ENCODE assay signal across 8 cellular contexts in genomic region chr14:99274346-99275221, GRCh38. TPM values are rescaled to one million over a fixed set of nuclear protein-coding genes. Genes with fewer than 3 reads are reported as not detected.
DNase-seq lines count a peak whose midpoint lies in the region; ATAC-seq, FAIRE-seq and TF ChIP-seq lines count a peak whose summit lies in the region.

No MANE protein-coding gene starts in this region.

- H3K4me3 ChIP-seq in NB4 (ENCODE audit: low read depth, low read length) (peak overlapping the region; percentile 21), bronchial epithelial cell (ENCODE audit: low read depth, low read length) (peak overlapping the region; percentile 72), small intestine (ENCODE audit: low read depth in 1 of 2, low read length in 2 of 2) (peak overlapping the region in 1 of 2 donors; percentile 95)

- H3K9me3 ChIP-seq in small intestine (ENCODE audit: control insufficient read depth, low read depth), result no peaks in the 10 kb centered on the region

- WGBS in small intestine, 3 donors, result 2 to 3% (median 3%) methylated on average over 30 to 69 of the region's 69 CpGs

- TF ChIP-seq CTCF in NB4 (IDR thresholded peaks at IDR 0.05; ENCODE audit: low read depth, low read length) (peak; percentile 10), bronchial epithelial cell (IDR thresholded peaks at IDR 0.05; ENCODE audit: insufficient read depth, low read length, severe bottlenecking) (peak; percentile 58)

- H3K27ac ChIP-seq in small intestine (ENCODE audit: low read depth in 1 of 2, low read length in 1 of 2), result peak overlapping the region; percentile 77 to 90

- H3K36me3 ChIP-seq in bronchial epithelial cell (ENCODE audit: control insufficient read depth, insufficient read depth, low read length) (no peaks in the 10 kb centered on the region), small intestine (ENCODE audit: control insufficient read depth in 2 of 2, insufficient read depth in 2 of 2, low read length in 2 of 2) (no peaks in the 10 kb centered on the region)

- ATAC-seq in Right ventricle myocardium superior (ENCODE audit: poor library complexity), result peak; percentile 76

- TF ChIP-seq POLR2A in NB4 (IDR thresholded peaks at IDR 0.05; ENCODE audit: extremely low read depth, insufficient read length), result no peak

- H3K4me1 ChIP-seq in small intestine (ENCODE audit: control insufficient read depth in 2 of 2, insufficient read depth in 1 of 2, low read depth in 1 of 2, low read length in 1 of 2), result peaks cover 0 to 3% of the 10 kb centered on the region in 2 donors

- H3K27me3 ChIP-seq in bronchial epithelial cell (ENCODE audit: control insufficient read depth, insufficient read depth, low read length), result peaks cover 2% of the 10 kb centered on the region
- no peaks in the 10 kb centered on the region for H3K27me3 ChIP-seq in small intestine (ENCODE audit: control insufficient read depth in 2 of 2, insufficient read depth in 2 of 2, low read length in 2 of 2)

- intact Hi-C loops in Right ventricle myocardium superior (cut with DNase I), result no loop called here
- intact Hi-C loops in cardiac septum (cut with DNase I), result no loop called here

- DNase-seq in Right ventricle myocardium superior (no peak), cardiac septum (ENCODE audit: low spot score) (no peak), NB4 (ENCODE audit: low read depth) (peak; percentile 86), SW480 (ENCODE audit: low spot score) (peak; percentile 92), bronchial epithelial cell (ENCODE audit: low read depth) (peak; percentile 77), iPS-NIHi7 (ENCODE audit: extremely low spot score) (peak; percentile 89), small intestine (peak; percentile 91), cerebellar nuclear complex (lab: John Stamatoyannopoulos, UW) (no peak)

- FAIRE-seq in bronchial epithelial cell (lab: Jason Lieb, UNC) (no peak), small intestine (lab: Jason Lieb, UNC) (no peak)

RNA-seq across cellular contexts. Expression of gene BCL11B, which starts 2.6 kb away (rescaled TPM):
- total RNA-seq in Right ventricle myocardium superior, result 0.08 TPM
- total RNA-seq in cardiac septum, result 0.16 TPM
- 2.9 and 5.3 TPM in 2 replicates for total RNA-seq in bronchial epithelial cell
- 1 to 10 TPM in 1 of 3 donors, under 1 TPM in 2; 0.45 to 2.4 (median 0.54) TPM for polyA plus RNA-seq in small intestine

Comparison
In these comparisons a context has a peak if more than half of its experiments do, and no peak if none do; other contexts are left out.
1. DNase-seq: peak in NB4 (single experiment), SW480 (single experiment), bronchial epithelial cell (single experiment), iPS-NIHi7 (single experiment) and small intestine (single experiment); none in Right ventricle myocardium superior (single experiment), cardiac septum (single experiment) and cerebellar nuclear complex (0 of 2).